ENCODE assay signal across 23 cellular contexts in genomic region chr4:70880739-70881138, GRCh38. TPM values are rescaled to one million over a fixed set of nuclear protein-coding genes. Genes with fewer than 3 reads are reported as not detected.
DNase-seq lines count a peak whose midpoint lies in the region; ATAC-seq, FAIRE-seq and TF ChIP-seq lines count a peak whose summit lies in the region.
"Had no signal": no experiment of that assay in that cellular context is flagged by ENCODE, and none has a peak within 500 bp of the region (broad histone marks: within the 10 kb centered on the region; RNA-seq: fewer than 3 reads in every experiment).

No MANE protein-coding gene starts in this region.

- no peak overlapping the region for H2AK5ac ChIP-seq in H1 (ENCODE audit: low read depth, low read length)

- TF ChIP-seq EP300 in HepG2 (IDR thresholded peaks at IDR 0.05; ENCODE audit: low read depth in 2 of 2, low read length in 2 of 2) (no peak), HepG2 (CRISPR knock-in tag; IDR thresholded peaks at IDR 0.05; ENCODE audit: borderline replicate concordance) (no peak), K562 (IDR thresholded peaks at IDR 0.05; ENCODE audit: low read length) (no peak), H1 (IDR thresholded peaks at IDR 0.05; ENCODE audit: borderline replicate concordance in 1 of 2, low read depth in 2 of 2, low read length in 2 of 2) (no peak)

- H3K9me3 ChIP-seq in HepG2 (ENCODE audit: low read length) (no peaks in the 10 kb centered on the region), right lobe of liver (no peaks in the 10 kb centered on the region), K562 (replicated peaks; ENCODE audit: control insufficient read depth, insufficient read depth, low read depth, low read length) (no peaks in the 10 kb centered on the region), H1 (ENCODE audit: insufficient read depth in 2 of 2, low read depth in 1 of 2, low read length in 1 of 2) (no peaks in the 10 kb centered on the region), pancreas (no peaks in the 10 kb centered on the region)
- H3K9me3 ChIP-seq: BLaER1 treated with 17β-estradiol and CSF1 and Interleukin-3, amounts not matched to agents 10 nM and 100 nM; Caco-2 had no signal

- no peak overlapping the region for H3K4ac ChIP-seq in H1 (replicated peaks; ENCODE audit: insufficient read length, low read depth, low read length)

- DNase-seq in HepG2 (ENCODE audit: low spot score) (no peak), right lobe of liver (no peak), K562 (ENCODE audit: extremely low read depth in 1 of 4, low spot score in 3 of 4) (no peak), H1 (ENCODE audit: low read depth in 1 of 2, low spot score in 2 of 2) (no peak), pancreas (no peak), substantia nigra (lab: John Stamatoyannopoulos, UW) (no peak), hypothalamus (lab: John Stamatoyannopoulos, UW) (no peak)
- DNase-seq in activated CD4-positive, CD25-positive, alpha-beta regulatory T cell treated with anti-CD3 and anti-CD28 coated beads, Interleukin-2, amount 50 U/mL, for 72 hours = no peak
- DNase-seq: AML-193; Caco-2; Calu3; CD4-positive, alpha-beta T cell; CD8-positive, alpha-beta T cell; DMS79 treated with DMSO at 0.1 percent for 48 hours; GF-D8 had no signal

- no peak for TF ChIP-seq POLR2A in HepG2 (IDR thresholded peaks at IDR 0.05; ENCODE audit: insufficient read depth in 1 of 2, low read depth in 2 of 2, low read length in 2 of 2)
- TF ChIP-seq POLR2A in right lobe of liver (IDR thresholded peaks at IDR 0.05) = no peak
- TF ChIP-seq POLR2A in K562 (conservative IDR thresholded peaks at IDR 0.05) = no peak
- TF ChIP-seq POLR2A in H1 (IDR thresholded peaks at IDR 0.05; ENCODE audit: control extremely low read depth in 1 of 2, low read depth in 2 of 2, low read length in 2 of 2) = no peak

- no peak overlapping the region for H3K56ac ChIP-seq in H1 (replicated peaks; ENCODE audit: insufficient read length, low read depth, low read length)

- H3K9ac ChIP-seq in HepG2 (ENCODE audit: insufficient read depth, low read depth, low read length) = no peak overlapping the region
- no peak overlapping the region for H3K9ac ChIP-seq in K562 (ENCODE audit: insufficient read depth in 1 of 2, low read depth in 2 of 2, low read length in 2 of 2)
- no peak overlapping the region for H3K9ac ChIP-seq in H1 (replicated peaks in 1 of 4; ENCODE audit: extremely low read depth in 1 of 4, low read depth in 3 of 4, low read length in 3 of 4)
- H3K9ac ChIP-seq: BLaER1 treated with 17β-estradiol and CSF1 and Interleukin-3, amounts not matched to agents 10 nM and 100 nM had no signal

- intact Hi-C loops in HepG2 (cut with micrococcal nuclease; ENCODE audit: unreplicated experiment) = loop anchor here (1.0 kb wide), 1 partner anchor 128 kb away; no protein-coding TSS in a partner anchor
- intact Hi-C loops in right lobe of liver (cut with DNase I) = no loop called here
- intact Hi-C loops in K562 (cut with micrococcal nuclease) = no loop called here
- intact Hi-C loops in pancreas (cut with DNase I) = no loop called here

- H3K18ac ChIP-seq in H1 (ENCODE audit: extremely low read depth, low read length) = no peak overlapping the region

- H4K8ac ChIP-seq in H1 (ENCODE audit: extremely low read depth, insufficient read depth, low read length) = no peak overlapping the region

- in situ Hi-C loops in HepG2 (cut with HindIII; ENCODE audit: extremely low pct_ligation_motif_present, low pct_unique_long_range_greater_than_20kb) = no loop called here
- in situ Hi-C loops in K562 (cut with MboI) = no loop called here

- H3K27me3 ChIP-seq in HepG2 (ENCODE audit: control insufficient read depth in 1 of 2, insufficient read depth in 2 of 2, low read length in 2 of 2) (no peaks in the 10 kb centered on the region), right lobe of liver (no peaks in the 10 kb centered on the region), K562 (ENCODE audit: control insufficient read depth in 2 of 2, insufficient read depth in 2 of 2, low read length in 2 of 2) (no peaks in the 10 kb centered on the region), H1 (replicated peaks in 1 of 4; ENCODE audit: control insufficient read depth in 3 of 4, extremely low read depth in 1 of 4, insufficient read depth in 3 of 4, low read length in 3 of 4) (no peaks in the 10 kb centered on the region), pancreas (no peaks in the 10 kb centered on the region)
- H3K27me3 ChIP-seq: BLaER1 treated with 17β-estradiol and CSF1 and Interleukin-3, amounts not matched to agents 10 nM and 100 nM had no signal

- H3K14ac ChIP-seq in H1 (ENCODE audit: insufficient read length) = no peak overlapping the region

- H3K36me3 ChIP-seq in HepG2 (replicated peaks in 1 of 2; ENCODE audit: control insufficient read depth in 1 of 2, insufficient read depth in 2 of 2, low read length in 2 of 2) (no peaks in the 10 kb centered on the region), right lobe of liver (no peaks in the 10 kb centered on the region), K562 (ENCODE audit: control insufficient read depth, insufficient read depth, low read length) (no peaks in the 10 kb centered on the region), H1 (ENCODE audit: control insufficient read depth in 2 of 4, insufficient read depth in 4 of 4, low read length in 3 of 4) (no peaks in the 10 kb centered on the region), pancreas (no peaks in the 10 kb centered on the region)
- H3K36me3 ChIP-seq: BLaER1 treated with 17β-estradiol and CSF1 and Interleukin-3, amounts not matched to agents 10 nM and 100 nM had no signal

- H4K5ac ChIP-seq in H1 (ENCODE audit: insufficient read length, low read depth, low read length) = no peak overlapping the region

- no peak overlapping the region for H3K4me3 ChIP-seq in HepG2 (replicated peaks in 1 of 3; ENCODE audit: insufficient read depth in 1 of 3, low read depth in 2 of 3, low read length in 3 of 3)
- no peak overlapping the region for H3K4me3 ChIP-seq in right lobe of liver
- no peak overlapping the region for H3K4me3 ChIP-seq in K562
- no peak overlapping the region for H3K4me3 ChIP-seq in H1 (ENCODE audit: extremely low read depth in 1 of 4, insufficient read depth in 2 of 4, low read depth in 3 of 4, low read length in 4 of 4)
- no peak overlapping the region for H3K4me3 ChIP-seq in pancreas
- H3K4me3 ChIP-seq: BLaER1 treated with 17β-estradiol and CSF1 and Interleukin-3, amounts not matched to agents 10 nM and 100 nM had no signal

- FAIRE-seq in HepG2 (lab: Jason Lieb, UNC) (no peak), K562 (lab: Jason Lieb, UNC) (no peak), H1 (lab: Jason Lieb, UNC) (no peak), pancreas (lab: Jason Lieb, UNC) (peak; percentile 67)
- FAIRE-seq: A204.1, D721Med, G401.6, GM12891, GM19239 had no signal

- H3K23me2 ChIP-seq in H1 (ENCODE audit: low read depth, low read length) = no peaks in the 10 kb centered on the region

- TF ChIP-seq CTCF in HepG2 (CRISPR knock-in tag; IDR thresholded peaks at IDR 0.05) (no peak), right lobe of liver (IDR thresholded peaks at IDR 0.05) (no peak), K562 (IDR thresholded peaks at IDR 0.05 in 2 of 3, conservative IDR thresholded peaks at IDR 0.05 in 1 of 3; ENCODE audit: insufficient read depth in 2 of 3, low read depth in 1 of 3, low read length in 3 of 3) (no peak), H1 (IDR thresholded peaks at IDR 0.05; ENCODE audit: control extremely low read depth in 1 of 3, insufficient read depth in 1 of 3, low read depth in 1 of 3, low read length in 3 of 3) (no peak), pancreas (IDR thresholded peaks at IDR 0.05) (no peak)

- POLR2A ChIA-PET in HepG2 (lab: Yijun Ruan, JAX) = no interaction called here
- POLR2A ChIA-PET in K562 (lab: Yijun Ruan, JAX) = no interaction called here
- POLR2A ChIA-PET in H1 (lab: Charles Lee; ENCODE audit: partially characterized antibody) = interaction anchor here (0.6 kb wide), 1 partner anchor 160 kb away, joined by 3 read pairs; no protein-coding TSS in a partner anchor

- H2BK15ac ChIP-seq in H1 (ENCODE audit: low read length) = no peak overlapping the region

- H2BK20ac ChIP-seq in H1 (ENCODE audit: low read length) = no peak overlapping the region

- H3K9me1 ChIP-seq in K562 (ENCODE audit: control insufficient read depth, insufficient read depth, low read length) = no peaks in the 10 kb centered on the region

- H3K23ac ChIP-seq in H1 (ENCODE audit: insufficient read length) = no peak overlapping the region

- H2BK12ac ChIP-seq in H1 (ENCODE audit: low read depth, low read length) = no peak overlapping the region

- no peaks in the 10 kb centered on the region for H3K79me1 ChIP-seq in H1 (ENCODE audit: low read depth, low read length)

- ATAC-seq in HepG2 = no peak
- ATAC-seq in right lobe of liver = no peak
- no peak for ATAC-seq in K562
- no peak for ATAC-seq in pancreas
- ATAC-seq: CD8-positive, alpha-beta T cell had no signal

- no peak overlapping the region for H2BK5ac ChIP-seq in H1 (ENCODE audit: low read depth, low read length)

- BruUV-seq in HepG2 (replicated peaks; lab: Mats Ljungman, UMichigan) (no TSS peak), K562 (replicated peaks; lab: Mats Ljungman, UMichigan) (no TSS peak)

- H4K91ac ChIP-seq in H1 (replicated peaks; ENCODE audit: insufficient read length, low read length) = no peak overlapping the region

- H3K79me2 ChIP-seq in HepG2 (ENCODE audit: insufficient read depth, low read length) (no peaks in the 10 kb centered on the region), K562 (ENCODE audit: control insufficient read depth, insufficient read depth, low read length) (no peaks in the 10 kb centered on the region), H1 (ENCODE audit: control insufficient read depth in 1 of 2, insufficient read depth in 2 of 2, low read length in 2 of 2) (no peaks in the 10 kb centered on the region)

- WGBS in HepG2 (ENCODE audit: low lambda C conversion rate) = 4% methylated on average over 3 of the region's 3 CpGs
- 69% methylated on average over 3 of the region's 3 CpGs for whole genome bisulfite sequencing in right lobe of liver (ENCODE audit: insufficient coverage, low coverage, low lambda C conversion rate, missing lambda C conversion rate)
- 9% methylated on average over 3 of the region's 3 CpGs for WGBS in K562 (ENCODE audit: insufficient coverage, low coverage, missing lambda C conversion rate)
- WGBS in H1 (ENCODE audit: extremely low coverage in 1 of 2, insufficient coverage in 1 of 2, insufficient read length in 1 of 2, insufficient replicate concordance in 2 of 2, low coverage in 1 of 2, low lambda C conversion rate in 2 of 2, missing lambda C conversion rate in 1 of 2), 2 experiments = 83% methylated on average over 3 of the region's 3 CpGs; no CpG with 5 or more reads in 1 of the 2 experiments
- WGBS in pancreas, 2 donors = 15 to 27% methylated on average over 3 of the region's 3 CpGs

- no peaks in the 10 kb centered on the region for H3K4me1 ChIP-seq in HepG2 (ENCODE audit: insufficient read depth, low read length)
- H3K4me1 ChIP-seq in right lobe of liver = no peaks in the 10 kb centered on the region
- peaks cover 0 to 5% of the 10 kb centered on the region in 2 experiments; a peak in 2 of 5 replicates for H3K4me1 ChIP-seq in K562 (replicated peaks in 1 of 2; ENCODE audit: control insufficient read depth in 2 of 2, insufficient read depth in 2 of 2, low read length in 2 of 2)
- H3K4me1 ChIP-seq in H1 (replicated peaks in 1 of 4; ENCODE audit: control insufficient read depth in 3 of 4, insufficient read depth in 4 of 4, low read length in 3 of 4) = no peaks in the 10 kb centered on the region
- no peaks in the 10 kb centered on the region for H3K4me1 ChIP-seq in pancreas
- H3K4me1 ChIP-seq: BLaER1 treated with 17β-estradiol and CSF1 and Interleukin-3, amounts not matched to agents 10 nM and 100 nM; Caco-2 had no signal

- TF ChIP-seq RAD21 in HepG2 (CRISPR knock-in tag; IDR thresholded peaks at IDR 0.05) (no peak), K562 (CRISPR knock-in tag; conservative IDR thresholded peaks at IDR 0.05 in 1 of 2, IDR thresholded peaks at IDR 0.05 in 1 of 2) (no peak), H1 (IDR thresholded peaks at IDR 0.05 in 1 of 2, conservative IDR thresholded peaks at IDR 0.05 in 1 of 2; ENCODE audit: low read depth in 2 of 2, low read length in 2 of 2) (no peak)

- CTCF ChIA-PET in HepG2 (lab: Yijun Ruan, JAX; ENCODE audit: low intra/inter-chr PET ratio, low total read pairs) = no interaction called here
- CTCF ChIA-PET in K562 (lab: Yijun Ruan, JAX; ENCODE audit: low intra/inter-chr PET ratio) = no interaction called here
- CTCF ChIA-PET in H1 (lab: Charles Lee; ENCODE audit: partially characterized antibody) = interaction anchor here (1.0 to 1.2 kb wide), 2 partner anchors 10 to 11 kb away, joined by 3 to 4 read pairs; no protein-coding TSS in a partner anchor

- H4K20me1 ChIP-seq in HepG2 (ENCODE audit: insufficient read depth, low read length) (no peaks in the 10 kb centered on the region), K562 (replicated peaks; ENCODE audit: control insufficient read depth, insufficient read depth, low read length) (no peaks in the 10 kb centered on the region), H1 (replicated peaks in 1 of 2; ENCODE audit: control insufficient read depth in 1 of 2, insufficient read depth in 2 of 2, low read length in 2 of 2) (no peaks in the 10 kb centered on the region)
- H4K20me1 ChIP-seq: BLaER1 treated with 17β-estradiol and CSF1 and Interleukin-3, amounts not matched to agents 10 nM and 100 nM had no signal

- H2AFZ ChIP-seq in HepG2 (ENCODE audit: low read length) (no peak overlapping the region), K562 (ENCODE audit: low read depth, low read length) (no peak overlapping the region), H1 (ENCODE audit: low read length) (no peak overlapping the region)

- H3K27ac ChIP-seq in HepG2 (ENCODE audit: extremely low read length, insufficient read depth, low read length) (no peak overlapping the region), right lobe of liver (no peak overlapping the region), K562 (ENCODE audit: extremely low read depth, low read depth, low read length) (no peak overlapping the region), H1 (ENCODE audit: low read depth, low read length) (no peak overlapping the region), pancreas (no peak overlapping the region), substantia nigra (ENCODE audit: low read depth, low read length, poor library complexity, severe bottlenecking) (no peak overlapping the region)
- H3K27ac ChIP-seq: 22Rv1; BLaER1 treated with 17β-estradiol and CSF1 and Interleukin-3, amounts not matched to agents 10 nM and 100 nM; C4-2B had no signal

- H3K4me2 ChIP-seq in HepG2 (ENCODE audit: low read depth, low read length) (no peak overlapping the region), K562 (ENCODE audit: insufficient read depth, low read length) (no peak overlapping the region), H1 (ENCODE audit: insufficient read depth in 1 of 2, low read depth in 2 of 2, low read length in 2 of 2) (no peak overlapping the region)
- H3K4me2 ChIP-seq: BLaER1 treated with 17β-estradiol and CSF1 and Interleukin-3, amounts not matched to agents 10 nM and 100 nM had no signal

- no peak overlapping the region for H2BK120ac ChIP-seq in H1 (replicated peaks; ENCODE audit: low read depth, low read length)

RNA-seq across cellular contexts. Expression of gene MOB1B, which starts 21.4 kb away (rescaled TPM):
- total RNA-seq in HepG2 (2016; rRNA removed; fragmentation: Illumina TruSeq; extraction: Trizol) = 4.0 and 6.8 TPM in 2 replicates
- 5.0 and 5.6 TPM in 2 replicates for total RNA-seq in HepG2 (2016; cell fraction: cytosol; rRNA removed; fragmentation: Illumina TruSeq; extraction: Trizol; ENCODE audit: low read depth)
- 3.6 and 6.8 TPM in 2 replicates for total RNA-seq in HepG2 (2016; cell fraction: insoluble cytoplasmic fraction; rRNA removed; fragmentation: Illumina TruSeq; extraction: Trizol)
- 2.5 TPM in 2 replicates for total RNA-seq in HepG2 (2016; cell fraction: membrane; rRNA removed; fragmentation: Illumina TruSeq; extraction: Trizol)
- total RNA-seq in HepG2 (2016; cell fraction: nucleus; rRNA removed; fragmentation: Illumina TruSeq; extraction: Trizol) = 8.2 and 8.3 TPM in 2 replicates
- polyA plus RNA-seq in HepG2 (2011; rRNA removed) = 3.9 and 4.1 TPM in 2 replicates
- 1.1 and 1.8 TPM in 2 replicates for polyA plus RNA-seq in HepG2 (2011; cell fraction: cytosol; rRNA removed)
- polyA plus RNA-seq in HepG2 (2011; cell fraction: nucleus; rRNA removed) = 2.5 and 4.6 TPM in 2 replicates
- polyA plus RNA-seq in HepG2 (2012) = 4.6 TPM in 2 replicates
- polyA plus RNA-seq in HepG2 (2016; cell fraction: cytosol; fragmentation: Illumina TruSeq; extraction: Trizol; ENCODE audit: low read depth) = 0.23 and 0.25 TPM in 2 replicates
- polyA plus RNA-seq in HepG2 (2016; cell fraction: insoluble cytoplasmic fraction; fragmentation: Illumina TruSeq; extraction: Trizol; ENCODE audit: low read depth) = 8.2 and 8.5 TPM in 2 replicates
- 0.68 and 0.73 TPM in 2 replicates for polyA plus RNA-seq in HepG2 (2016; cell fraction: membrane; fragmentation: Illumina TruSeq; extraction: Trizol; ENCODE audit: low read depth)
- polyA plus RNA-seq in HepG2 (2016; cell fraction: nucleus; fragmentation: Illumina TruSeq; extraction: Trizol; ENCODE audit: insufficient read depth, low read depth) = 11.2 and 12.5 TPM in 2 replicates
- 8.6 and 10.3 TPM in 2 replicates for polyA minus RNA-seq in HepG2 (2011; rRNA and poly(A)+ RNA removed; ENCODE audit: low replicate concordance)
- polyA minus RNA-seq in HepG2 (2011; cell fraction: cytosol; rRNA and poly(A)+ RNA removed) = 12.0 and 13.8 TPM in 2 replicates
- 14.9 and 18.5 TPM in 2 replicates for polyA minus RNA-seq in HepG2 (2011; cell fraction: nucleus; rRNA and poly(A)+ RNA removed)
- total RNA-seq in right lobe of liver = 10 to 100 TPM in 1 of 6 experiments, 1 to 10 TPM in 5; 4.4 to 13.0 (median 6.5) TPM
- 27.1 and 74.0 TPM in 2 replicates for total RNA-seq in K562 (2011; cell fraction: chromatin; rRNA removed; ENCODE audit: low replicate concordance)
- total RNA-seq in K562 (2011; cell fraction: nucleolus; rRNA removed) = 8.3 and 14.1 TPM in 2 replicates
- total RNA-seq in K562 (2011; cell fraction: nucleoplasm; rRNA removed) = 36.4 and 73.0 TPM in 2 replicates
- 10.7 and 11.3 TPM in 2 replicates for total RNA-seq in K562 (2014; rRNA removed)
- total RNA-seq in K562 (2014; rRNA removed; fragmentation: Illumina TruSeq; extraction: Trizol) = 28.5 and 33.3 TPM in 2 replicates
- 15.1 and 16.8 TPM in 2 replicates for total RNA-seq in K562 (2015; rRNA removed; fragmentation: Illumina TruSeq; extraction: Trizol)
- total RNA-seq in K562 (2021) = 37.8 and 40.1 TPM in 2 replicates
- 28.9 and 34.8 TPM in 2 replicates for polyA plus RNA-seq in K562 (2011; rRNA removed)
- 5.8 and 13.9 TPM in 2 replicates for polyA plus RNA-seq in K562 (2011; cell fraction: cytosol; rRNA removed)
- 16.0 and 17.9 TPM in 2 replicates for polyA plus RNA-seq in K562 (2011; cell fraction: nucleus; rRNA removed)
- polyA plus RNA-seq in K562 (2012) = 15.0 and 21.1 TPM in 2 replicates
- polyA plus RNA-seq in K562 (2014; fragmentation: Illumina TruSeq; extraction: Trizol) = 25.2 and 27.2 TPM in 2 replicates
- polyA plus RNA-seq in K562 (2014; fragmentation: Nextera tagmentation; extraction: Ambion mirVana) = 1 to 10 TPM; 8.4 to 9.3 TPM
- polyA plus RNA-seq in K562 (2014; rRNA removed) = 19.0 and 20.4 TPM in 2 replicates
- polyA minus RNA-seq in K562 (2011; rRNA and poly(A)+ RNA removed) = 83.9 and 88.8 TPM in 2 replicates
- 47.3 and 83.2 TPM in 2 replicates for polyA minus RNA-seq in K562 (2011; cell fraction: cytosol; rRNA and poly(A)+ RNA removed)
- 17.4 and 27.4 TPM in 2 replicates for polyA minus RNA-seq in K562 (2011; cell fraction: nucleus; rRNA and poly(A)+ RNA removed)
- 31.1 and 33.5 TPM in 2 replicates for total RNA-seq in H1 (2021; fragmentation: NEBNext Ultra II Directional; extraction: Animal tissue kit (Norgen Biotek cat#: 25700))
- polyA plus RNA-seq in H1 (2011; rRNA removed) = 3.8 TPM in 2 replicates
- 5.4 TPM for polyA plus RNA-seq in H1 (2011; cell fraction: cytosol; rRNA removed)
- polyA plus RNA-seq in H1 (2011; cell fraction: nucleus; rRNA removed) = 4.7 TPM
- polyA plus RNA-seq in H1 (2012, experiment 1 of 2) = 3.6 to 10.1 TPM (median 7.9 TPM) in 4 replicates
- 0.80 TPM for polyA plus RNA-seq in H1 (2012, experiment 2 of 2)
- polyA plus RNA-seq in H1 (2013, experiment 1 of 2) = 11.8 TPM
- polyA plus RNA-seq in H1 (2013, experiment 2 of 2) = 11.7 TPM
- polyA minus RNA-seq in H1 (2011; rRNA and poly(A)+ RNA removed) = 26.2 and 41.0 TPM in 2 replicates
- polyA minus RNA-seq in H1 (2011; cell fraction: cytosol; rRNA and poly(A)+ RNA removed) = 36.5 TPM
- 21.6 TPM for polyA minus RNA-seq in H1 (2011; cell fraction: nucleus; rRNA and poly(A)+ RNA removed)
- 10 to 100 TPM in 3 of 6 donors, 1 to 10 TPM in 3; 5.9 to 15.6 (median 9.4) TPM for total RNA-seq in pancreas
- 10 to 100 TPM in 1 of 2 donors, 1 to 10 TPM in 1; 3.6 to 15.3 TPM for polyA plus RNA-seq in pancreas

RNA-seq across cellular contexts. Expression of gene GRSF1, which starts 41.0 kb away (rescaled TPM):
- 103 and 129 TPM in 2 replicates for total RNA-seq in HepG2 (2016; rRNA removed; fragmentation: Illumina TruSeq; extraction: Trizol)
- 14.7 and 16.8 TPM in 2 replicates for total RNA-seq in HepG2 (2016; cell fraction: cytosol; rRNA removed; fragmentation: Illumina TruSeq; extraction: Trizol; ENCODE audit: low read depth)
- 101 and 129 TPM in 2 replicates for total RNA-seq in HepG2 (2016; cell fraction: insoluble cytoplasmic fraction; rRNA removed; fragmentation: Illumina TruSeq; extraction: Trizol)
- total RNA-seq in HepG2 (2016; cell fraction: membrane; rRNA removed; fragmentation: Illumina TruSeq; extraction: Trizol) = 43.8 and 46.7 TPM in 2 replicates
- total RNA-seq in HepG2 (2016; cell fraction: nucleus; rRNA removed; fragmentation: Illumina TruSeq; extraction: Trizol) = 46.5 and 52.3 TPM in 2 replicates
- 48.3 and 66.5 TPM in 2 replicates for polyA plus RNA-seq in HepG2 (2011; rRNA removed)
- 27.0 and 38.1 TPM in 2 replicates for polyA plus RNA-seq in HepG2 (2011; cell fraction: cytosol; rRNA removed)
- 17.7 and 23.5 TPM in 2 replicates for polyA plus RNA-seq in HepG2 (2011; cell fraction: nucleus; rRNA removed)
- 44.1 and 52.7 TPM in 2 replicates for polyA plus RNA-seq in HepG2 (2012)
- polyA plus RNA-seq in HepG2 (2016; cell fraction: cytosol; fragmentation: Illumina TruSeq; extraction: Trizol; ENCODE audit: low read depth) = 10.1 and 11.7 TPM in 2 replicates
- polyA plus RNA-seq in HepG2 (2016; cell fraction: insoluble cytoplasmic fraction; fragmentation: Illumina TruSeq; extraction: Trizol; ENCODE audit: low read depth) = 120 and 122 TPM in 2 replicates
- polyA plus RNA-seq in HepG2 (2016; cell fraction: membrane; fragmentation: Illumina TruSeq; extraction: Trizol; ENCODE audit: low read depth) = 23.5 and 26.4 TPM in 2 replicates
- 77.4 and 82.2 TPM in 2 replicates for polyA plus RNA-seq in HepG2 (2016; cell fraction: nucleus; fragmentation: Illumina TruSeq; extraction: Trizol; ENCODE audit: insufficient read depth, low read depth)
- polyA minus RNA-seq in HepG2 (2011; rRNA and poly(A)+ RNA removed; ENCODE audit: low replicate concordance) = 15.2 and 22.8 TPM in 2 replicates
- polyA minus RNA-seq in HepG2 (2011; cell fraction: cytosol; rRNA and poly(A)+ RNA removed) = 37.9 and 38.2 TPM in 2 replicates
- polyA minus RNA-seq in HepG2 (2011; cell fraction: nucleus; rRNA and poly(A)+ RNA removed) = 28.3 and 37.0 TPM in 2 replicates
- 10 to 100 TPM; 26.8 to 42.2 (median 34.2) TPM for total RNA-seq in right lobe of liver
- total RNA-seq in K562 (2011; cell fraction: chromatin; rRNA removed; ENCODE audit: low replicate concordance) = 31.8 and 59.1 TPM in 2 replicates
- total RNA-seq in K562 (2011; cell fraction: nucleolus; rRNA removed) = 19.3 and 21.4 TPM in 2 replicates
- total RNA-seq in K562 (2011; cell fraction: nucleoplasm; rRNA removed) = 34.1 and 46.1 TPM in 2 replicates
- 54.0 and 57.8 TPM in 2 replicates for total RNA-seq in K562 (2014; rRNA removed)
- total RNA-seq in K562 (2014; rRNA removed; fragmentation: Illumina TruSeq; extraction: Trizol) = 105 and 116 TPM in 2 replicates
- 75.1 and 76.0 TPM in 2 replicates for total RNA-seq in K562 (2015; rRNA removed; fragmentation: Illumina TruSeq; extraction: Trizol)
- 83.5 and 84.9 TPM in 2 replicates for total RNA-seq in K562 (2021)
- polyA plus RNA-seq in K562 (2011; rRNA removed) = 74.4 and 98.8 TPM in 2 replicates
- 24.6 and 38.1 TPM in 2 replicates for polyA plus RNA-seq in K562 (2011; cell fraction: cytosol; rRNA removed)
- polyA plus RNA-seq in K562 (2011; cell fraction: nucleus; rRNA removed) = 27.4 and 34.1 TPM in 2 replicates
- 52.6 and 68.4 TPM in 2 replicates for polyA plus RNA-seq in K562 (2012)
- polyA plus RNA-seq in K562 (2014; fragmentation: Illumina TruSeq; extraction: Trizol) = 75.0 and 87.5 TPM in 2 replicates
- 10 to 100 TPM; 33.0 to 36.8 TPM for polyA plus RNA-seq in K562 (2014; fragmentation: Nextera tagmentation; extraction: Ambion mirVana)
- polyA plus RNA-seq in K562 (2014; rRNA removed) = 60.9 and 69.5 TPM in 2 replicates
- polyA minus RNA-seq in K562 (2011; rRNA and poly(A)+ RNA removed) = 119 and 121 TPM in 2 replicates
- 33.0 and 47.5 TPM in 2 replicates for polyA minus RNA-seq in K562 (2011; cell fraction: cytosol; rRNA and poly(A)+ RNA removed)
- polyA minus RNA-seq in K562 (2011; cell fraction: nucleus; rRNA and poly(A)+ RNA removed) = 15.5 and 22.8 TPM in 2 replicates
- 105 and 112 TPM in 2 replicates for total RNA-seq in H1 (2021; fragmentation: NEBNext Ultra II Directional; extraction: Animal tissue kit (Norgen Biotek cat#: 25700))
- 25.7 and 44.3 TPM in 2 replicates for polyA plus RNA-seq in H1 (2011; rRNA removed)
- 44.5 TPM for polyA plus RNA-seq in H1 (2011; cell fraction: cytosol; rRNA removed)
- polyA plus RNA-seq in H1 (2011; cell fraction: nucleus; rRNA removed) = 16.9 TPM
- 65.2 to 92.6 TPM (median 77.3 TPM) in 4 replicates for polyA plus RNA-seq in H1 (2012, experiment 1 of 2)
- 15.8 TPM for polyA plus RNA-seq in H1 (2012, experiment 2 of 2)
- polyA plus RNA-seq in H1 (2013, experiment 1 of 2) = 56.8 TPM
- 63.2 TPM for polyA plus RNA-seq in H1 (2013, experiment 2 of 2)
- polyA minus RNA-seq in H1 (2011; rRNA and poly(A)+ RNA removed) = 53.6 and 56.2 TPM in 2 replicates
- polyA minus RNA-seq in H1 (2011; cell fraction: cytosol; rRNA and poly(A)+ RNA removed) = 41.6 TPM
- 22.9 TPM for polyA minus RNA-seq in H1 (2011; cell fraction: nucleus; rRNA and poly(A)+ RNA removed)
- total RNA-seq in pancreas = 10 to 100 TPM; 25.1 to 41.4 (median 34.0) TPM
- 10 to 100 TPM; 15.5 to 41.8 TPM for polyA plus RNA-seq in pancreas

Comparison
In these comparisons a context has a peak if more than half of its experiments do, and no peak if none do; other contexts are left out.
1. Of the 241 proteins assayed by ChIP-seq in both HepG2 and K562: peak only in HepG2: none; only in K562: MAFG; in both: MAFF and MAFK; in neither: 238.